Comparison of ENCODE assay signal across 1 cellular context in the genomic region with DNA sequence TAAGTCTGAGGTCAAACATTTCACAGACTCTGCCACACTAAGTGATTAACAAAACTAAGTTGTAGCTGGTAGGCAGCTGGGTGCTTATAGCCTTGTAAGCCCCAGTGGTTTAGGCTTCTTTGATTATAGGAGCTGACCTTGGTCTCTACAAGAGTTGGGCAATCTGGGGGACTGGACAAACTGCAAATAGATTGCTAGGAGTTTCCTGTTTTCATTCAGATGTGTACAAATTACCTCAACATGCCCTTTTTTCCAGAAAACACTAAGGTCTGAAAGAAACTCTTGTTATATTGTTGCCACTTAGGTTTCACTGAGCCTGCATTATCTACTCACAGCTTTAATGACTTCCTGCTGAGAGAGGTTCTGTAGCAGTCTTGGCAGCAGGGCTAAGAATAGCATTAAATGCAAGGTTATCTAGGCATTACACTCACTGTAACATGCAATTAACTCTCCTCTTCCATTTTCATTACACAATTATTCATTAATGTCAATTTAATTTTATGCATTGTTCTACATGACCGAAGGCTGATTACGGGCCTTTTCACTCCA.
A peak's percentile ranks its signal among the peaks of the same experiment; 100 is the strongest.
TF ChIP-seq lines count a peak whose summit lies in the region.

No MANE protein-coding gene starts in this region.

TF ChIP-seq in HepG2, 621 proteins besides CTCF, POLR2A, EP300 and RAD21 (continued from another document and continues in another):
- TF ChIP-seq, protein P1, sequence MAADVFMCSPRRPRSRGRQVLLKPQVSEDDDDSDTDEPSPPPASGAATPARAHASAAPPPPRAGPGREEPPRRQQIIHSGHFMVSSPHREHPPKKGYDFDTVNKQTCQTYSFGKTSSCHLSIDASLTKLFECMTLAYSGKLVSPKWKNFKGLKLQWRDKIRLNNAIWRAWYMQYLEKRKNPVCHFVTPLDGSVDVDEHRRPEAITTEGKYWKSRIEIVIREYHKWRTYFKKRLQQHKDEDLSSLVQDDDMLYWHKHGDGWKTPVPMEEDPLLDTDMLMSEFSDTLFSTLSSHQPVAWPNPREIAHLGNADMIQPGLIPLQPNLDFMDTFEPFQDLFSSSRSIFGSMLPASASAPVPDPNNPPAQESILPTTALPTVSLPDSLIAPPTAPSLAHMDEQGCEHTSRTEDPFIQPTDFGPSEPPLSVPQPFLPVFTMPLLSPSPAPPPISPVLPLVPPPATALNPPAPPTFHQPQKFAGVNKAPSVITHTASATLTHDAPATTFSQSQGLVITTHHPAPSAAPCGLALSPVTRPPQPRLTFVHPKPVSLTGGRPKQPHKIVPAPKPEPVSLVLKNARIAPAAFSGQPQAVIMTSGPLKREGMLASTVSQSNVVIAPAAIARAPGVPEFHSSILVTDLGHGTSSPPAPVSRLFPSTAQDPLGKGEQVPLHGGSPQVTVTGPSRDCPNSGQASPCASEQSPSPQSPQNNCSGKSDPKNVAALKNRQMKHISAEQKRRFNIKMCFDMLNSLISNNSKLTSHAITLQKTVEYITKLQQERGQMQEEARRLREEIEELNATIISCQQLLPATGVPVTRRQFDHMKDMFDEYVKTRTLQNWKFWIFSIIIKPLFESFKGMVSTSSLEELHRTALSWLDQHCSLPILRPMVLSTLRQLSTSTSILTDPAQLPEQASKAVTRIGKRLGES (CRISPR knock-in tag; IDR thresholded peaks at IDR 0.05; ENCODE audit: borderline replicate concordance) = no peak
- TF ChIP-seq ZNF253 (CRISPR knock-in tag; IDR thresholded peaks at IDR 0.05; ENCODE audit: borderline replicate concordance) = no peak
- TF ChIP-seq SIX1 (CRISPR knock-in tag; IDR thresholded peaks at IDR 0.05; ENCODE audit: borderline replicate concordance) = peak; percentile 62; the same call in 1 of the 2 replicates
- TF ChIP-seq ZNF782 (CRISPR knock-in tag; IDR thresholded peaks at IDR 0.05; ENCODE audit: borderline replicate concordance) = no peak
- no peak for TF ChIP-seq NFE2 (CRISPR knock-in tag; IDR thresholded peaks at IDR 0.05)
- TF ChIP-seq ZNF589 (CRISPR knock-in tag; conservative IDR thresholded peaks at IDR 0.05) = no peak
- peak; percentile 52; the same call in 1 of the 2 replicates for TF ChIP-seq SOX13 (IDR thresholded peaks at IDR 0.05)
- peak in 1 of 2 experiments; percentile 85; a peak in 2 of 4 replicates for TF ChIP-seq SOX13 (CRISPR knock-in tag; conservative IDR thresholded peaks at IDR 0.05 in 1 of 2, IDR thresholded peaks at IDR 0.05 in 1 of 2)
- TF ChIP-seq, protein P2, sequence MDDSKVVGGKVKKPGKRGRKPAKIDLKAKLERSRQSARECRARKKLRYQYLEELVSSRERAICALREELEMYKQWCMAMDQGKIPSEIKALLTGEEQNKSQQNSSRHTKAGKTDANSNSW (CRISPR knock-in tag; IDR thresholded peaks at IDR 0.05; ENCODE audit: borderline replicate concordance) = no peak
- TF ChIP-seq ZKSCAN8 (CRISPR knock-in tag; IDR thresholded peaks at IDR 0.05; ENCODE audit: borderline replicate concordance) = peak; percentile 77; the same call in 1 of the 2 replicates
- TF ChIP-seq, protein P3, sequence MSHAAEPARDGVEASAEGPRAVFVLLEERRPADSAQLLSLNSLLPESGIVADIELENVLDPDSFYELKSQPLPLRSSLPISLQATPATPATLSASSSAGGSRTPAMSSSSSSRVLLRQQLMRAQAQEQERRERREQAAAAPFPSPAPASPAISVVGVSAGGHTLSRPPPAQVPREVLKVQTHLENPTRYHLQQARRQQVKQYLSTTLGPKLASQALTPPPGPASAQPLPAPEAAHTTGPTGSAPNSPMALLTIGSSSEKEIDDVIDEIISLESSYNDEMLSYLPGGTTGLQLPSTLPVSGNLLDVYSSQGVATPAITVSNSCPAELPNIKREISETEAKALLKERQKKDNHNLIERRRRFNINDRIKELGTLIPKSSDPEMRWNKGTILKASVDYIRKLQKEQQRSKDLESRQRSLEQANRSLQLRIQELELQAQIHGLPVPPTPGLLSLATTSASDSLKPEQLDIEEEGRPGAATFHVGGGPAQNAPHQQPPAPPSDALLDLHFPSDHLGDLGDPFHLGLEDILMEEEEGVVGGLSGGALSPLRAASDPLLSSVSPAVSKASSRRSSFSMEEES (CRISPR knock-in tag; IDR thresholded peaks at IDR 0.05) = peak; percentile 60; the same call in 1 of the 2 replicates
- no peak for TF ChIP-seq TEAD2 (CRISPR knock-in tag; IDR thresholded peaks at IDR 0.05)
- no peak for TF ChIP-seq KLF12 (CRISPR knock-in tag; IDR thresholded peaks at IDR 0.05; ENCODE audit: borderline replicate concordance)
- peak; percentile 95 for TF ChIP-seq RXRB (CRISPR knock-in tag; IDR thresholded peaks at IDR 0.05; ENCODE audit: borderline replicate concordance)
- no peak for TF ChIP-seq ZNF850 (CRISPR knock-in tag; conservative IDR thresholded peaks at IDR 0.05)
- TF ChIP-seq HDAC1 (CRISPR knock-in tag; IDR thresholded peaks at IDR 0.05) = peak; percentile 69
- TF ChIP-seq RELA (CRISPR knock-in tag; IDR thresholded peaks at IDR 0.05) = no peak
- TF ChIP-seq, protein P4, sequence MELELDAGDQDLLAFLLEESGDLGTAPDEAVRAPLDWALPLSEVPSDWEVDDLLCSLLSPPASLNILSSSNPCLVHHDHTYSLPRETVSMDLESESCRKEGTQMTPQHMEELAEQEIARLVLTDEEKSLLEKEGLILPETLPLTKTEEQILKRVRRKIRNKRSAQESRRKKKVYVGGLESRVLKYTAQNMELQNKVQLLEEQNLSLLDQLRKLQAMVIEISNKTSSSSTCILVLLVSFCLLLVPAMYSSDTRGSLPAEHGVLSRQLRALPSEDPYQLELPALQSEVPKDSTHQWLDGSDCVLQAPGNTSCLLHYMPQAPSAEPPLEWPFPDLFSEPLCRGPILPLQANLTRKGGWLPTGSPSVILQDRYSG (CRISPR knock-in tag; IDR thresholded peaks at IDR 0.05) = no peak
- TF ChIP-seq MBNL3 (CRISPR knock-in tag; conservative IDR thresholded peaks at IDR 0.05) = no peak
- no peak for TF ChIP-seq SNAPC2 (CRISPR knock-in tag; IDR thresholded peaks at IDR 0.05)
- peak; percentile 76 for TF ChIP-seq ZNF644 (CRISPR knock-in tag; IDR thresholded peaks at IDR 0.05; ENCODE audit: low read depth)
- TF ChIP-seq CREB1 (IDR thresholded peaks at IDR 0.05) = no peak
- TF ChIP-seq CREB1 (CRISPR knock-in tag; IDR thresholded peaks at IDR 0.05) = peak; percentile 69
- TF ChIP-seq ZNF501 (CRISPR knock-in tag; IDR thresholded peaks at IDR 0.05) = no peak
- no peak for TF ChIP-seq TAF15 (IDR thresholded peaks at IDR 0.05; ENCODE audit: low read depth, low read length, poor library complexity, severe bottlenecking)
- peak; percentile 43 for TF ChIP-seq ZEB1 (IDR thresholded peaks at IDR 0.05; ENCODE audit: insufficient replicate concordance, low read depth)
- no peak for TF ChIP-seq HOXA9 (CRISPR knock-in tag; IDR thresholded peaks at IDR 0.05; ENCODE audit: borderline replicate concordance)
- TF ChIP-seq, protein P5, sequence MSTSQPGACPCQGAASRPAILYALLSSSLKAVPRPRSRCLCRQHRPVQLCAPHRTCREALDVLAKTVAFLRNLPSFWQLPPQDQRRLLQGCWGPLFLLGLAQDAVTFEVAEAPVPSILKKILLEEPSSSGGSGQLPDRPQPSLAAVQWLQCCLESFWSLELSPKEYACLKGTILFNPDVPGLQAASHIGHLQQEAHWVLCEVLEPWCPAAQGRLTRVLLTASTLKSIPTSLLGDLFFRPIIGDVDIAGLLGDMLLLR (CRISPR knock-in tag; IDR thresholded peaks at IDR 0.05) = no peak
- no peak for TF ChIP-seq PHB2 (IDR thresholded peaks at IDR 0.05; ENCODE audit: partially characterized antibody)
- TF ChIP-seq ZNF709 (CRISPR knock-in tag; IDR thresholded peaks at IDR 0.05) = no peak
- TF ChIP-seq ESRRA (CRISPR knock-in tag; IDR thresholded peaks at IDR 0.05; ENCODE audit: low read depth) = no peak
- no peak for TF ChIP-seq ZFP36L1 (CRISPR knock-in tag; IDR thresholded peaks at IDR 0.05)
- no peak for TF ChIP-seq ZNF556 (CRISPR knock-in tag; IDR thresholded peaks at IDR 0.05; ENCODE audit: borderline replicate concordance)
- peak; percentile 84; the same call in 1 of the 2 replicates for TF ChIP-seq NFIC (IDR thresholded peaks at IDR 0.05; ENCODE audit: low read length)
- TF ChIP-seq TOPORS (CRISPR knock-in tag; IDR thresholded peaks at IDR 0.05) = no peak
- no peak for TF ChIP-seq ZNF737 (CRISPR knock-in tag; IDR thresholded peaks at IDR 0.05; ENCODE audit: borderline replicate concordance)
- TF ChIP-seq, protein P6, sequence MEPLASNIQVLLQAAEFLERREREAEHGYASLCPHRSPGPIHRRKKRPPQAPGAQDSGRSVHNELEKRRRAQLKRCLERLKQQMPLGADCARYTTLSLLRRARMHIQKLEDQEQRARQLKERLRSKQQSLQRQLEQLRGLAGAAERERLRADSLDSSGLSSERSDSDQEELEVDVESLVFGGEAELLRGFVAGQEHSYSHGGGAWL (CRISPR knock-in tag; IDR thresholded peaks at IDR 0.05) = no peak
- TF ChIP-seq DNMT1 (CRISPR knock-in tag; IDR thresholded peaks at IDR 0.05) = no peak
- TF ChIP-seq, protein P7, sequence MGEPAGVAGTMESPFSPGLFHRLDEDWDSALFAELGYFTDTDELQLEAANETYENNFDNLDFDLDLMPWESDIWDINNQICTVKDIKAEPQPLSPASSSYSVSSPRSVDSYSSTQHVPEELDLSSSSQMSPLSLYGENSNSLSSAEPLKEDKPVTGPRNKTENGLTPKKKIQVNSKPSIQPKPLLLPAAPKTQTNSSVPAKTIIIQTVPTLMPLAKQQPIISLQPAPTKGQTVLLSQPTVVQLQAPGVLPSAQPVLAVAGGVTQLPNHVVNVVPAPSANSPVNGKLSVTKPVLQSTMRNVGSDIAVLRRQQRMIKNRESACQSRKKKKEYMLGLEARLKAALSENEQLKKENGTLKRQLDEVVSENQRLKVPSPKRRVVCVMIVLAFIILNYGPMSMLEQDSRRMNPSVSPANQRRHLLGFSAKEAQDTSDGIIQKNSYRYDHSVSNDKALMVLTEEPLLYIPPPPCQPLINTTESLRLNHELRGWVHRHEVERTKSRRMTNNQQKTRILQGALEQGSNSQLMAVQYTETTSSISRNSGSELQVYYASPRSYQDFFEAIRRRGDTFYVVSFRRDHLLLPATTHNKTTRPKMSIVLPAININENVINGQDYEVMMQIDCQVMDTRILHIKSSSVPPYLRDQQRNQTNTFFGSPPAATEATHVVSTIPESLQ (CRISPR knock-in tag; conservative IDR thresholded peaks at IDR 0.05) = no peak
- TF ChIP-seq, protein P8, sequence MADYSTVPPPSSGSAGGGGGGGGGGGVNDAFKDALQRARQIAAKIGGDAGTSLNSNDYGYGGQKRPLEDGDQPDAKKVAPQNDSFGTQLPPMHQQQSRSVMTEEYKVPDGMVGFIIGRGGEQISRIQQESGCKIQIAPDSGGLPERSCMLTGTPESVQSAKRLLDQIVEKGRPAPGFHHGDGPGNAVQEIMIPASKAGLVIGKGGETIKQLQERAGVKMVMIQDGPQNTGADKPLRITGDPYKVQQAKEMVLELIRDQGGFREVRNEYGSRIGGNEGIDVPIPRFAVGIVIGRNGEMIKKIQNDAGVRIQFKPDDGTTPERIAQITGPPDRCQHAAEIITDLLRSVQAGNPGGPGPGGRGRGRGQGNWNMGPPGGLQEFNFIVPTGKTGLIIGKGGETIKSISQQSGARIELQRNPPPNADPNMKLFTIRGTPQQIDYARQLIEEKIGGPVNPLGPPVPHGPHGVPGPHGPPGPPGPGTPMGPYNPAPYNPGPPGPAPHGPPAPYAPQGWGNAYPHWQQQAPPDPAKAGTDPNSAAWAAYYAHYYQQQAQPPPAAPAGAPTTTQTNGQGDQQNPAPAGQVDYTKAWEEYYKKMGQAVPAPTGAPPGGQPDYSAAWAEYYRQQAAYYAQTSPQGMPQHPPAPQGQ (CRISPR knock-in tag; IDR thresholded peaks at IDR 0.05; ENCODE audit: borderline replicate concordance) = no peak
- TF ChIP-seq CHD4 (IDR thresholded peaks at IDR 0.05; ENCODE audit: borderline replicate concordance, low read length) = no peak
- TF ChIP-seq ZNF264 (CRISPR knock-in tag; IDR thresholded peaks at IDR 0.05) = peak; percentile 82; the same call in 1 of the 2 replicates
- TF ChIP-seq KLF9 (CRISPR knock-in tag; IDR thresholded peaks at IDR 0.05; ENCODE audit: low read depth) = no peak
- TF ChIP-seq POLR2AphosphoS5 (IDR thresholded peaks at IDR 0.05; ENCODE audit: low read depth, low read length) = no peak
- TF ChIP-seq RBM39 (IDR thresholded peaks at IDR 0.05; ENCODE audit: low read depth, low read length, poor library complexity, severe bottlenecking) = no peak
- TF ChIP-seq ZNF33A (CRISPR knock-in tag; IDR thresholded peaks at IDR 0.05; ENCODE audit: borderline replicate concordance) = no peak
- TF ChIP-seq NR2F2 (IDR thresholded peaks at IDR 0.05; ENCODE audit: borderline replicate concordance, low read depth) = peak; percentile 71
- TF ChIP-seq, protein P9, sequence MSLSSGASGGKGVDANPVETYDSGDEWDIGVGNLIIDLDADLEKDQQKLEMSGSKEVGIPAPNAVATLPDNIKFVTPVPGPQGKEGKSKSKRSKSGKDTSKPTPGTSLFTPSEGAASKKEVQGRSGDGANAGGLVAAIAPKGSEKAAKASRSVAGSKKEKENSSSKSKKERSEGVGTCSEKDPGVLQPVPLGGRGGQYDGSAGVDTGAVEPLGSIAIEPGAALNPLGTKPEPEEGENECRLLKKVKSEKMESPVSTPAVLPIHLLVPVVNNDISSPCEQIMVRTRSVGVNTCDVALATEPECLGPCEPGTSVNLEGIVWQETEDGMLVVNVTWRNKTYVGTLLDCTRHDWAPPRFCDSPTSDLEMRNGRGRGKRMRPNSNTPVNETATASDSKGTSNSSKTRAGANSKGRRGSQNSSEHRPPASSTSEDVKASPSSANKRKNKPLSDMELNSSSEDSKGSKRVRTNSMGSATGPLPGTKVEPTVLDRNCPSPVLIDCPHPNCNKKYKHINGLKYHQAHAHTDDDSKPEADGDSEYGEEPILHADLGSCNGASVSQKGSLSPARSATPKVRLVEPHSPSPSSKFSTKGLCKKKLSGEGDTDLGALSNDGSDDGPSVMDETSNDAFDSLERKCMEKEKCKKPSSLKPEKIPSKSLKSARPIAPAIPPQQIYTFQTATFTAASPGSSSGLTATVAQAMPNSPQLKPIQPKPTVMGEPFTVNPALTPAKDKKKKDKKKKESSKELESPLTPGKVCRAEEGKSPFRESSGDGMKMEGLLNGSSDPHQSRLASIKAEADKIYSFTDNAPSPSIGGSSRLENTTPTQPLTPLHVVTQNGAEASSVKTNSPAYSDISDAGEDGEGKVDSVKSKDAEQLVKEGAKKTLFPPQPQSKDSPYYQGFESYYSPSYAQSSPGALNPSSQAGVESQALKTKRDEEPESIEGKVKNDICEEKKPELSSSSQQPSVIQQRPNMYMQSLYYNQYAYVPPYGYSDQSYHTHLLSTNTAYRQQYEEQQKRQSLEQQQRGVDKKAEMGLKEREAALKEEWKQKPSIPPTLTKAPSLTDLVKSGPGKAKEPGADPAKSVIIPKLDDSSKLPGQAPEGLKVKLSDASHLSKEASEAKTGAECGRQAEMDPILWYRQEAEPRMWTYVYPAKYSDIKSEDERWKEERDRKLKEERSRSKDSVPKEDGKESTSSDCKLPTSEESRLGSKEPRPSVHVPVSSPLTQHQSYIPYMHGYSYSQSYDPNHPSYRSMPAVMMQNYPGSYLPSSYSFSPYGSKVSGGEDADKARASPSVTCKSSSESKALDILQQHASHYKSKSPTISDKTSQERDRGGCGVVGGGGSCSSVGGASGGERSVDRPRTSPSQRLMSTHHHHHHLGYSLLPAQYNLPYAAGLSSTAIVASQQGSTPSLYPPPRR (CRISPR knock-in tag; IDR thresholded peaks at IDR 0.05; ENCODE audit: borderline replicate concordance) = peak; percentile 79
- TF ChIP-seq KAT2B (IDR thresholded peaks at IDR 0.05; ENCODE audit: borderline replicate concordance, low read depth, low read length) = no peak
- TF ChIP-seq ZNF292 (CRISPR knock-in tag; IDR thresholded peaks at IDR 0.05; ENCODE audit: borderline replicate concordance, low read depth) = peak; percentile 47; the same call in 1 of the 2 replicates
- no peak for TF ChIP-seq SMAD9 (CRISPR knock-in tag; IDR thresholded peaks at IDR 0.05)
- TF ChIP-seq PCBP1 (IDR thresholded peaks at IDR 0.05; ENCODE audit: borderline replicate concordance, low read depth, low read length) = no peak
- no peak for TF ChIP-seq SSRP1 (CRISPR knock-in tag; IDR thresholded peaks at IDR 0.05)
